In the genomic region with DNA sequence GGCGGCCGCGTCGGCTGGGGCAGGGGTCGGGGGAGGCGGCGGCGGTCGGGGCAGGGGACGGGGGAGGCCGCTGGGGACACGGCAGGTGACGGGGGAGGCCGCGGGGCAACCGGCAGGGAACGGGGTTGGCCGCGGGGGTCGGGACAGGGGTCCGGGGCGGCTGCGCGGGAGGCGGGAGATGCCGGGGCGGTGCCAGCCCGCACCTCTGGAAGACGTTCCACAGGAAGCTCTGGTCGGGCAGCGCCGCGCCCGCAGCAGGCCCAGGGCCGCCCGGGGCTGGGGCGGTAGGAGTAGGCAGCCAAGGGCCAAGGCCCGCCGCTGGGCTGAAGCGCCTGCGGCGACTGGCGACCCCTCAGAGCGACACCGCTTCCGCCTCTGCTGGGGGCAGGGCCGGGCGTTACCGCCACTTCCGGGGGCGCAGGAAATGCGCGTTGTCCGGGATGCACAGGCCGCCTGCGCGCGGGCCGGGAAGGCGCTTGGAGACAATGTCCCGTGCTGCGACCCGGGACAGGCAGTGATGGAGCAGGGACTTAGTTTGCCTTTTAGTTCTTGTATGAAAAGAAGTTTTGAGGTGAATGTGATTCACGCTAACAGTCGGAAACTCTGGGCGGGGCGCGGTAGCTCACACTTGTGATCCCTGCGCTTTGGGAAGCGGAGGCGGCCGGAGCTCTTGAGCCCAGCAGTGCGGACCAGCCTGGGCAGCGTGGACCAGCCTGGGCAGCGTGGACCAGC, we compare ENCODE assay signal across 8 cellular contexts.
DNase-seq lines count a peak whose midpoint lies in the region; ATAC-seq and TF ChIP-seq lines count a peak whose summit lies in the region.

No MANE protein-coding gene starts in this region.

- peak; percentile 78 for TF ChIP-seq POLR2A in right lobe of liver (IDR thresholded peaks at IDR 0.05)

- H3K27ac ChIP-seq in right lobe of liver = peak overlapping the region; percentile 74 to 83 (median 74)

- no peaks in the 10 kb centered on the region for H3K27me3 ChIP-seq in right lobe of liver

- POLR2A ChIA-PET in AG04449 (lab: Yijun Ruan, JAX) = interaction anchor here (1.0 kb wide), 1 partner anchor 12 kb away, joined by 3 read pairs; no protein-coding TSS in a partner anchor

- DNase-seq in AG04449 (ENCODE audit: low read depth, low spot score) (no peak), NCI-H226 (peak; percentile 57), dermis blood vessel endothelial cell (peak; percentile 46), right lobe of liver (peak; percentile 83 to 92 (median 90))
- DNase-seq in activated CD4-positive, alpha-beta T cell treated with anti-CD3 and anti-CD28 coated beads, Interleukin-2, amount 50 U/mL, for 1 hour = peak; percentile 49
- peak; percentile 77 for DNase-seq in stimulated activated CD4-positive, alpha-beta T cell treated with anti-CD3 and anti-CD28 coated beads, Interleukin-4, amount 100 ng/mL, for 24 hours

- ATAC-seq in GM18867 (IDR thresholded peaks at IDR 0.05; ENCODE audit: unreplicated experiment) = peak; percentile 98
- ATAC-seq in HG03095 (IDR thresholded peaks at IDR 0.05; ENCODE audit: unreplicated experiment) = peak; percentile 98
- ATAC-seq in right lobe of liver = peak; percentile 96 to 99 (median 99)

- WGBS in right lobe of liver (ENCODE audit: insufficient coverage, low coverage, low lambda C conversion rate, missing lambda C conversion rate) = 3% methylated on average over 10 of the region's 75 CpGs

- TF ChIP-seq CTCF in AG04449 (IDR thresholded peaks at IDR 0.05; ENCODE audit: insufficient read depth, low read length, missing control alignments) (no peak), right lobe of liver (IDR thresholded peaks at IDR 0.05) (no peak)

- no peaks in the 10 kb centered on the region for H3K9me3 ChIP-seq in right lobe of liver

- H3K4me3 ChIP-seq in AG04449 (ENCODE audit: low read depth, low read length) (peak overlapping the region; percentile 54), right lobe of liver (peak overlapping the region; percentile 70 to 90 (median 90))

- H3K4me1 ChIP-seq in right lobe of liver = no peaks in the 10 kb centered on the region

- intact Hi-C loops in right lobe of liver (cut with DNase I) = no loop called here

- no peaks in the 10 kb centered on the region for H3K36me3 ChIP-seq in right lobe of liver

- CTCF ChIA-PET in AG04449 (lab: Yijun Ruan, JAX) = interaction anchor here (0.8 to 1.5 kb wide), 2 partner anchors 12 to 710 kb away, joined by 3 to 4 read pairs; no protein-coding TSS in a partner anchor
